Comparison of ENCODE assay signal across 8 cellular contexts in genomic region chr9:74777136-74777879, GRCh38.
DNase-seq lines count a peak whose midpoint lies in the region; ATAC-seq and TF ChIP-seq lines count a peak whose summit lies in the region.

No MANE protein-coding gene starts in this region.

- H3K4me3 ChIP-seq in RWPE2 (ENCODE audit: severe bottlenecking) (no peak overlapping the region), prostate gland (no peak overlapping the region)

- DNase-seq in Ammon's horn (ENCODE audit: low spot score) (peak; percentile 78), RWPE2 (ENCODE audit: low spot score) (no peak), glomerular endothelial cell (ENCODE audit: extremely low read depth, low read depth, low spot score) (peak; percentile 41), prostate gland (ENCODE audit: low spot score) (peak; percentile 49)
- DNase-seq in activated naive CD4-positive, alpha-beta T cell treated with Interleukin-2 at 50 U/mL for 16 hours: peak; percentile 70

- intact Hi-C loops in prostate gland (cut with DNase I): loop anchor here (5.0 kb wide), 1 partner anchor 300 kb away; no protein-coding TSS in a partner anchor

- TF ChIP-seq POLR2A in prostate gland (IDR thresholded peaks at IDR 0.05): no peak

- ATAC-seq in GM18858 (IDR thresholded peaks at IDR 0.05; ENCODE audit: unreplicated experiment) (peak; percentile 47), HG03460 (IDR thresholded peaks at IDR 0.05; ENCODE audit: unreplicated experiment) (peak; percentile 49), RWPE2 (ENCODE audit: low read depth) (0 out of 3 replicates have a peak, but pooled peaks have one; percentile 36), HG02642 (IDR thresholded peaks at IDR 0.05; ENCODE audit: poor library complexity, unreplicated experiment) (no peak)

- H3K4me1 ChIP-seq in RWPE2 (ENCODE audit: insufficient read depth, poor library complexity, severe bottlenecking) (no peaks in the 10 kb centered on the region), prostate gland (replicated peaks) (no peaks in the 10 kb centered on the region)

- 35% methylated on average over 8 of the region's 8 CpGs for WGBS in prostate gland

- peak; percentile 81 for TF ChIP-seq CTCF in RWPE2 (IDR thresholded peaks at IDR 0.05; ENCODE audit: poor library complexity, severe bottlenecking)
- peak; percentile 42 to 81 (median 75) for TF ChIP-seq CTCF in prostate gland (IDR thresholded peaks at IDR 0.05)

- H3K27ac ChIP-seq in RWPE2 (ENCODE audit: poor library complexity, severe bottlenecking) (no peak overlapping the region), prostate gland (no peak overlapping the region)

- H3K9me3 ChIP-seq in RWPE2 (ENCODE audit: severe bottlenecking) (no peaks in the 10 kb centered on the region), prostate gland (no peaks in the 10 kb centered on the region)

- H3K36me3 ChIP-seq in RWPE2 (ENCODE audit: low read depth) (no peaks in the 10 kb centered on the region), prostate gland (no peaks in the 10 kb centered on the region)

- H3K27me3 ChIP-seq in RWPE2 (ENCODE audit: insufficient read depth, poor library complexity, severe bottlenecking) (no peaks in the 10 kb centered on the region), prostate gland (replicated peaks; ENCODE audit: insufficient read depth) (no peaks in the 10 kb centered on the region)
